In genomic region chr3:117358717-117359314, GRCh38 we compare ENCODE assay signal across 25 cellular contexts.
"Had no signal": no experiment of that assay in that cellular context is flagged by ENCODE, and none has a peak within 500 bp of the region (broad histone marks: within the 10 kb centered on the region; RNA-seq: fewer than 3 reads in every experiment).

No MANE protein-coding gene starts in this region.

- H3K4me3 Mint-ChIP-seq: memory B cell; natural killer cell; stimulated activated naive B cell treated with anti-CD40 and anti-IgM and Interleukin-4, amounts not matched to agents 10 μg/mL and 1 μg/mL and 100 μg/mL, for 72 hours; stimulated activated naive CD8-positive, alpha-beta T cell treated with anti-CD3 and anti-CD28 coated beads, Interleukin-15, Interleukin-2, amounts not matched to agents 100 ng/mL and 50 ng/mL, for 24 hours had no signal

- H3K36me3 ChIP-seq: gastroesophageal sphincter, heart left ventricle, ovary, sigmoid colon, thoracic aorta, tibial nerve, upper lobe of left lung, vagina had no signal

- H3K27me3 ChIP-seq: foreskin keratinocyte, gastroesophageal sphincter, heart left ventricle, ovary, sigmoid colon, tibial nerve, upper lobe of left lung, vagina had no signal

- DNase-seq: cerebellar nuclear complex; cortex of kidney; effector CD4-positive, alpha-beta T cell; foreskin keratinocyte; heart left ventricle; hippocampal formation; natural killer cell; ovary; psoas muscle; right cardiac atrium; sigmoid colon; stimulated activated CD4-positive, alpha-beta T cell treated with anti-CD3 and anti-CD28 coated beads, Interleukin-2, amount 100 ng/mL, for 24 hours; stimulated activated CD4-positive, alpha-beta T cell treated with anti-CD3 and anti-CD28 coated beads, Interleukin-4, amount 100 ng/mL, for 24 hours; stimulated activated naive B cell treated with anti-CD40 and anti-IgM and Interleukin-4, amounts not matched to agents 10 μg/mL and 1 μg/mL and 100 μg/mL, for 72 hours had no signal

- H3K4me1 ChIP-seq: foreskin keratinocyte, gastroesophageal sphincter, heart left ventricle, psoas muscle, sigmoid colon, tibial nerve, upper lobe of left lung, vagina had no signal

- H3K27me3 Mint-ChIP-seq: memory B cell; stimulated activated naive B cell treated with anti-CD40 and anti-IgM and Interleukin-4, amounts not matched to agents 10 μg/mL and 1 μg/mL and 100 μg/mL, for 72 hours; stimulated activated naive CD8-positive, alpha-beta T cell treated with anti-CD3 and anti-CD28 coated beads, Interleukin-15, Interleukin-2, amounts not matched to agents 100 ng/mL and 50 ng/mL, for 24 hours had no signal

- H3K27ac ChIP-seq: epithelial cell of prostate, foreskin keratinocyte, gastroesophageal sphincter, heart left ventricle, ovary, psoas muscle, sigmoid colon, thoracic aorta, tibial nerve, upper lobe of left lung, vagina had no signal

- ATAC-seq: esophagus mucosa; foreskin keratinocyte; gastroesophageal sphincter; heart left ventricle; left lobe of liver; natural killer cell; psoas muscle; right cardiac atrium; stimulated activated naive B cell treated with anti-CD40 and anti-IgM and Interleukin-4, amounts not matched to agents 10 μg/mL and 1 μg/mL and 100 μg/mL, for 72 hours had no signal

- H3K4me1 Mint-ChIP-seq: memory B cell; natural killer cell; stimulated activated naive B cell treated with anti-CD40 and anti-IgM and Interleukin-4, amounts not matched to agents 10 μg/mL and 1 μg/mL and 100 μg/mL, for 72 hours had no signal

- H3K36me3 Mint-ChIP-seq: memory B cell; stimulated activated naive B cell treated with anti-CD40 and anti-IgM and Interleukin-4, amounts not matched to agents 10 μg/mL and 1 μg/mL and 100 μg/mL, for 72 hours had no signal

- H3K9me3 ChIP-seq: ovary, psoas muscle, thoracic aorta, upper lobe of left lung, vagina had no signal

- H3K4me3 ChIP-seq: gastroesophageal sphincter, heart left ventricle, lung, ovary, psoas muscle, sigmoid colon, thoracic aorta, tibial nerve, upper lobe of left lung, vagina had no signal

- H3K27ac Mint-ChIP-seq: memory B cell; natural killer cell; stimulated activated naive B cell treated with anti-CD40 and anti-IgM and Interleukin-4, amounts not matched to agents 10 μg/mL and 1 μg/mL and 100 μg/mL, for 72 hours; stimulated activated naive CD8-positive, alpha-beta T cell treated with anti-CD3 and anti-CD28 coated beads, Interleukin-15, Interleukin-2, amounts not matched to agents 100 ng/mL and 50 ng/mL, for 24 hours had no signal
